In the genomic region with DNA sequence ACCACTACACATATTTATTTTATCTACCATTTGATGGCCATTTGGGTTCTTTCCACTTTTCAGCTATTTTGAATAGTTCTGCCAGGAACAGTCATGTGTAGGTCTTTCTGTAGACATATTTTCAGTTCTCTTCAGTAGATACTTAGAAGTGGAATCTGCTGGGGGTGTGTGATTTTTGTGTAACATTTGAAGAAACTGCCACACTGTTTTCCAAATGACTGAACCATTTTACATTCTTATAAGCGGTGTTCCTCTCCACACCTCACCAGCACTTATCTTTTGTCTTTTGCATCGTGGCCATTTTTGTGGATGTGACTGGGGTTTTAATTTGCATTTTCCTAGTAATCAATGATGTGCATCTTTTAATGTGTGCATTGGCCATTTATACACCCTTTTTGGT, we compare ENCODE assay signal across 1 cellular context.
TF ChIP-seq lines count a peak whose summit lies in the region.

No MANE protein-coding gene starts in this region.

TF ChIP-seq in GM23338, 12 proteins besides CTCF, POLR2A, EP300 and RAD21 (continued from another document):
- TF ChIP-seq, protein P1, sequence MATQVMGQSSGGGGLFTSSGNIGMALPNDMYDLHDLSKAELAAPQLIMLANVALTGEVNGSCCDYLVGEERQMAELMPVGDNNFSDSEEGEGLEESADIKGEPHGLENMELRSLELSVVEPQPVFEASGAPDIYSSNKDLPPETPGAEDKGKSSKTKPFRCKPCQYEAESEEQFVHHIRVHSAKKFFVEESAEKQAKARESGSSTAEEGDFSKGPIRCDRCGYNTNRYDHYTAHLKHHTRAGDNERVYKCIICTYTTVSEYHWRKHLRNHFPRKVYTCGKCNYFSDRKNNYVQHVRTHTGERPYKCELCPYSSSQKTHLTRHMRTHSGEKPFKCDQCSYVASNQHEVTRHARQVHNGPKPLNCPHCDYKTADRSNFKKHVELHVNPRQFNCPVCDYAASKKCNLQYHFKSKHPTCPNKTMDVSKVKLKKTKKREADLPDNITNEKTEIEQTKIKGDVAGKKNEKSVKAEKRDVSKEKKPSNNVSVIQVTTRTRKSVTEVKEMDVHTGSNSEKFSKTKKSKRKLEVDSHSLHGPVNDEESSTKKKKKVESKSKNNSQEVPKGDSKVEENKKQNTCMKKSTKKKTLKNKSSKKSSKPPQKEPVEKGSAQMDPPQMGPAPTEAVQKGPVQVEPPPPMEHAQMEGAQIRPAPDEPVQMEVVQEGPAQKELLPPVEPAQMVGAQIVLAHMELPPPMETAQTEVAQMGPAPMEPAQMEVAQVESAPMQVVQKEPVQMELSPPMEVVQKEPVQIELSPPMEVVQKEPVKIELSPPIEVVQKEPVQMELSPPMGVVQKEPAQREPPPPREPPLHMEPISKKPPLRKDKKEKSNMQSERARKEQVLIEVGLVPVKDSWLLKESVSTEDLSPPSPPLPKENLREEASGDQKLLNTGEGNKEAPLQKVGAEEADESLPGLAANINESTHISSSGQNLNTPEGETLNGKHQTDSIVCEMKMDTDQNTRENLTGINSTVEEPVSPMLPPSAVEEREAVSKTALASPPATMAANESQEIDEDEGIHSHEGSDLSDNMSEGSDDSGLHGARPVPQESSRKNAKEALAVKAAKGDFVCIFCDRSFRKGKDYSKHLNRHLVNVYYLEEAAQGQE (IDR thresholded peaks at IDR 0.05; ENCODE audit: unreplicated experiment): no peak
- TF ChIP-seq NANOG (IDR thresholded peaks at IDR 0.05; ENCODE audit: borderline replicate concordance) (no peak), EZH2phosphoT487 (IDR thresholded peaks at IDR 0.05; ENCODE audit: unreplicated experiment) (no peak), CREB1 (CRISPR knock-in tag; IDR thresholded peaks at IDR 0.05; ENCODE audit: low read depth) (no peak), STAT1 (IDR thresholded peaks at IDR 0.05; ENCODE audit: unreplicated experiment) (no peak), JUNB (IDR thresholded peaks at IDR 0.05; ENCODE audit: unreplicated experiment) (no peak), EZH2 (IDR thresholded peaks at IDR 0.05; ENCODE audit: low read depth, unreplicated experiment) (no peak)
- TF ChIP-seq, protein P2, sequence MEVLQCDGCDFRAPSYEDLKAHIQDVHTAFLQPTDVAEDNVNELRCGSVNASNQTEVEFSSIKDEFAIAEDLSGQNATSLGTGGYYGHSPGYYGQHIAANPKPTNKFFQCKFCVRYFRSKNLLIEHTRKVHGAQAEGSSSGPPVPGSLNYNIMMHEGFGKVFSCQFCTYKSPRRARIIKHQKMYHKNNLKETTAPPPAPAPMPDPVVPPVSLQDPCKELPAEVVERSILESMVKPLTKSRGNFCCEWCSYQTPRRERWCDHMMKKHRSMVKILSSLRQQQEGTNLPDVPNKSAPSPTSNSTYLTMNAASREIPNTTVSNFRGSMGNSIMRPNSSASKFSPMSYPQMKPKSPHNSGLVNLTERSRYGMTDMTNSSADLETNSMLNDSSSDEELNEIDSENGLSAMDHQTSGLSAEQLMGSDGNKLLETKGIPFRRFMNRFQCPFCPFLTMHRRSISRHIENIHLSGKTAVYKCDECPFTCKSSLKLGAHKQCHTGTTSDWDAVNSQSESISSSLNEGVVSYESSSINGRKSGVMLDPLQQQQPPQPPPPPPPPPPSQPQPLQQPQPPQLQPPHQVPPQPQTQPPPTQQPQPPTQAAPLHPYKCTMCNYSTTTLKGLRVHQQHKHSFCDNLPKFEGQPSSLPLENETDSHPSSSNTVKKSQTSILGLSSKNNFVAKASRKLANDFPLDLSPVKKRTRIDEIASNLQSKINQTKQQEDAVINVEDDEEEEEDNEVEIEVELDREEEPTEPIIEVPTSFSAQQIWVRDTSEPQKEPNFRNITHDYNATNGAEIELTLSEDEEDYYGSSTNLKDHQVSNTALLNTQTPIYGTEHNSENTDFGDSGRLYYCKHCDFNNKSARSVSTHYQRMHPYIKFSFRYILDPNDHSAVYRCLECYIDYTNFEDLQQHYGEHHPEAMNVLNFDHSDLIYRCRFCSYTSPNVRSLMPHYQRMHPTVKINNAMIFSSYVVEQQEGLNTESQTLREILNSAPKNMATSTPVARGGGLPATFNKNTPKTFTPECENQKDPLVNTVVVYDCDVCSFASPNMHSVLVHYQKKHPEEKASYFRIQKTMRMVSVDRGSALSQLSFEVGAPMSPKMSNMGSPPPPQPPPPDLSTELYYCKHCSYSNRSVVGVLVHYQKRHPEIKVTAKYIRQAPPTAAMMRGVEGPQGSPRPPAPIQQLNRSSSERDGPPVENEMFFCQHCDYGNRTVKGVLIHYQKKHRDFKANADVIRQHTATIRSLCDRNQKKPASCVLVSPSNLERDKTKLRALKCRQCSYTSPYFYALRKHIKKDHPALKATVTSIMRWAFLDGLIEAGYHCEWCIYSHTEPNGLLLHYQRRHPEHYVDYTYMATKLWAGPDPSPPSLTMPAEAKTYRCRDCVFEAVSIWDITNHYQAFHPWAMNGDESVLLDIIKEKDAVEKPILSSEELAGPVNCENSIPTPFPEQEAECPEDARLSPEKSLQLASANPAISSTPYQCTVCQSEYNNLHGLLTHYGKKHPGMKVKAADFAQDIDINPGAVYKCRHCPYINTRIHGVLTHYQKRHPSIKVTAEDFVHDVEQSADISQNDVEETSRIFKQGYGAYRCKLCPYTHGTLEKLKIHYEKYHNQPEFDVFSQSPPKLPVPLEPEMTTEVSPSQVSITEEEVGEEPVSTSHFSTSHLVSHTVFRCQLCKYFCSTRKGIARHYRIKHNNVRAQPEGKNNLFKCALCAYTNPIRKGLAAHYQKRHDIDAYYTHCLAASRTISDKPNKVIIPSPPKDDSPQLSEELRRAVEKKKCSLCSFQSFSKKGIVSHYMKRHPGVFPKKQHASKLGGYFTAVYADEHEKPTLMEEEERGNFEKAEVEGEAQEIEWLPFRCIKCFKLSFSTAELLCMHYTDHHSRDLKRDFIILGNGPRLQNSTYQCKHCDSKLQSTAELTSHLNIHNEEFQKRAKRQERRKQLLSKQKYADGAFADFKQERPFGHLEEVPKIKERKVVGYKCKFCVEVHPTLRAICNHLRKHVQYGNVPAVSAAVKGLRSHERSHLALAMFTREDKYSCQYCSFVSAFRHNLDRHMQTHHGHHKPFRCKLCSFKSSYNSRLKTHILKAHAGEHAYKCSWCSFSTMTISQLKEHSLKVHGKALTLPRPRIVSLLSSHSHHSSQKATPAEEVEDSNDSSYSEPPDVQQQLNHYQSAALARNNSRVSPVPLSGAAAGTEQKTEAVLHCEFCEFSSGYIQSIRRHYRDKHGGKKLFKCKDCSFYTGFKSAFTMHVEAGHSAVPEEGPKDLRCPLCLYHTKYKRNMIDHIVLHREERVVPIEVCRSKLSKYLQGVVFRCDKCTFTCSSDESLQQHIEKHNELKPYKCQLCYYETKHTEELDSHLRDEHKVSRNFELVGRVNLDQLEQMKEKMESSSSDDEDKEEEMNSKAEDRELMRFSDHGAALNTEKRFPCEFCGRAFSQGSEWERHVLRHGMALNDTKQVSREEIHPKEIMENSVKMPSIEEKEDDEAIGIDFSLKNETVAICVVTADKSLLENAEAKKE (CRISPR knock-in tag; IDR thresholded peaks at IDR 0.05): no peak
- TF ChIP-seq, protein P3, sequence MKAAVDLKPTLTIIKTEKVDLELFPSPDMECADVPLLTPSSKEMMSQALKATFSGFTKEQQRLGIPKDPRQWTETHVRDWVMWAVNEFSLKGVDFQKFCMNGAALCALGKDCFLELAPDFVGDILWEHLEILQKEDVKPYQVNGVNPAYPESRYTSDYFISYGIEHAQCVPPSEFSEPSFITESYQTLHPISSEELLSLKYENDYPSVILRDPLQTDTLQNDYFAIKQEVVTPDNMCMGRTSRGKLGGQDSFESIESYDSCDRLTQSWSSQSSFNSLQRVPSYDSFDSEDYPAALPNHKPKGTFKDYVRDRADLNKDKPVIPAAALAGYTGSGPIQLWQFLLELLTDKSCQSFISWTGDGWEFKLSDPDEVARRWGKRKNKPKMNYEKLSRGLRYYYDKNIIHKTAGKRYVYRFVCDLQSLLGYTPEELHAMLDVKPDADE (IDR thresholded peaks at IDR 0.05): no peak
